ENCODE assay signal across 16 cellular contexts in genomic region chr4:173958445-173958844, GRCh38.
DNase-seq lines count a peak whose midpoint lies in the region; ATAC-seq and TF ChIP-seq lines count a peak whose summit lies in the region.
"Had no signal": no experiment of that assay in that cellular context is flagged by ENCODE, and none has a peak within 500 bp of the region (broad histone marks: within the 10 kb centered on the region; RNA-seq: fewer than 3 reads in every experiment).

No MANE protein-coding gene starts in this region.

- no peak overlapping the region for H2BK120ac ChIP-seq in IMR-90 (ENCODE audit: low read depth, low read length)

- peak; percentile 57 for ATAC-seq in IMR-90 (ENCODE audit: low read depth)
- ATAC-seq in HG03521 (IDR thresholded peaks at IDR 0.05; ENCODE audit: unreplicated experiment), result no peak
- ATAC-seq in HG02981 (IDR thresholded peaks at IDR 0.05; ENCODE audit: unreplicated experiment), result no peak
- ATAC-seq in GM21723 (IDR thresholded peaks at IDR 0.05; ENCODE audit: unreplicated experiment), result no peak
- ATAC-seq: activated T-cell treated with anti-CD3 and anti-CD28 coated beads, Interleukin-2, amount 50 U/mL, for 4 hours; esophagus mucosa; naive thymus-derived CD8-positive, alpha-beta T cell had no signal

- H3K9ac ChIP-seq in IMR-90 (ENCODE audit: low read depth, low read length), result no peak overlapping the region
- H3K9ac ChIP-seq in SK-N-MC (ENCODE audit: insufficient read length), result no peak overlapping the region

- no peaks in the 10 kb centered on the region; the same call in 1 of the 2 replicates for H3K27me3 ChIP-seq in IMR-90 (ENCODE audit: control insufficient read depth, insufficient read depth, low read length)
- H3K27me3 ChIP-seq in effector memory CD4-positive, alpha-beta T cell (replicated peaks; ENCODE audit: control insufficient read depth, insufficient read depth, low read length, poor library complexity, severe bottlenecking), result no peaks in the 10 kb centered on the region
- H3K27me3 ChIP-seq: colonic mucosa had no signal

- H3K4me1 ChIP-seq in IMR-90 (ENCODE audit: control insufficient read depth, insufficient read depth, low read length), result no peaks in the 10 kb centered on the region
- H3K4me1 ChIP-seq in effector memory CD4-positive, alpha-beta T cell (ENCODE audit: control insufficient read depth, insufficient read depth, low read length, poor library complexity, severe bottlenecking), result no peaks in the 10 kb centered on the region
- H3K4me1 ChIP-seq: colonic mucosa had no signal

- H4K5ac ChIP-seq in IMR-90 (ENCODE audit: low read depth, low read length), result no peak overlapping the region

- intact Hi-C loops in IMR-90 (cut with micrococcal nuclease), result no loop called here

- no peak overlapping the region for H2BK15ac ChIP-seq in IMR-90 (ENCODE audit: low read depth, low read length)

- H3K4me3 ChIP-seq in IMR-90 (ENCODE audit: insufficient read depth, low read depth, low read length), result no peak overlapping the region
- peak overlapping the region; percentile 45; the same call in 1 of the 2 replicates for H3K4me3 ChIP-seq in SK-N-MC
- H3K4me3 ChIP-seq in fibroblast of mammary gland (ENCODE audit: control insufficient read depth, low read depth, low read length), result no peak overlapping the region
- H3K4me3 ChIP-seq in effector memory CD4-positive, alpha-beta T cell (ENCODE audit: insufficient read depth, low read depth, low read length, poor library complexity, severe bottlenecking), result no peak overlapping the region
- H3K4me3 ChIP-seq: colonic mucosa had no signal

- H3K36me3 ChIP-seq in IMR-90 (ENCODE audit: control insufficient read depth, insufficient read depth, low read length) (no peaks in the 10 kb centered on the region), SK-N-MC (ENCODE audit: insufficient read depth, low read length) (no peaks in the 10 kb centered on the region)
- no peaks in the 10 kb centered on the region for H3K36me3 ChIP-seq in effector memory CD4-positive, alpha-beta T cell (ENCODE audit: control insufficient read depth, insufficient read depth, low read length)
- H3K36me3 ChIP-seq: colonic mucosa had no signal

- H2BK5ac ChIP-seq in IMR-90 (ENCODE audit: low read depth, low read length, poor library complexity, severe bottlenecking), result no peak overlapping the region

- no peak for TF ChIP-seq CTCF in IMR-90 (conservative IDR thresholded peaks at IDR 0.05; ENCODE audit: low read depth, low read length)
- TF ChIP-seq CTCF in fibroblast of mammary gland (conservative IDR thresholded peaks at IDR 0.05; ENCODE audit: control insufficient read depth, insufficient read depth, low read depth, low read length), result no peak

- POLR2A ChIA-PET in IMR-90 (lab: Charles Lee; ENCODE audit: unreplicated experiment), result no interaction called here

- dilution Hi-C loops in IMR-90 (cut with HindIII; ENCODE audit: low sequenced_read_pairs, unreplicated experiment), result no loop called here

- WGBS in IMR-90 (ENCODE audit: extremely low coverage in 2 of 2, insufficient read length in 1 of 2), 2 experiments, result no CpG with 5 or more reads among the region's 1 CpG

- H3K14ac ChIP-seq in IMR-90 (replicated peaks; ENCODE audit: low read depth, low read length), result no peak overlapping the region

- TF ChIP-seq POLR2A in IMR-90 (IDR thresholded peaks at IDR 0.05; ENCODE audit: low read depth, low read length), result no peak

- H3K23ac ChIP-seq in IMR-90 (ENCODE audit: low read depth, low read length), result no peak overlapping the region

- DNase-seq in A172 (ENCODE audit: low spot score) (peak; percentile 19), IMR-90 (peak; percentile 57), SK-N-MC (ENCODE audit: low read depth, low spot score) (no peak), fibroblast of mammary gland (ENCODE audit: low read depth) (peak; percentile 47)
- no peak for DNase-seq in effector memory CD4-positive, alpha-beta T cell
- DNase-seq: 8988T; activated T-cell treated with anti-CD3 and anti-CD28 coated beads, Interleukin-2, amount 50 U/mL, for 4 hours; colonic mucosa; naive thymus-derived CD8-positive, alpha-beta T cell; NCI-H82; Right ventricle myocardium superior had no signal

- H3K27ac ChIP-seq in IMR-90 (ENCODE audit: insufficient read depth, low read length) (no peak overlapping the region), SK-N-MC (peak overlapping the region; percentile 12; the same call in 1 of the 2 replicates)
- no peak overlapping the region for H3K27ac ChIP-seq in effector memory CD4-positive, alpha-beta T cell (ENCODE audit: insufficient read depth, low read length, poor library complexity, severe bottlenecking)
- H3K27ac ChIP-seq: colonic mucosa, HL-60 had no signal

- no peak overlapping the region for H4K91ac ChIP-seq in IMR-90 (ENCODE audit: insufficient read depth, low read depth, low read length)

- CTCF ChIA-PET in IMR-90 (lab: Yijun Ruan, JAX), result no interaction called here

- H3K9me1 ChIP-seq in IMR-90 (ENCODE audit: insufficient read depth, low read length), result no peaks in the 10 kb centered on the region

- H4K8ac ChIP-seq in IMR-90 (ENCODE audit: low read depth in 2 of 2, low read length in 2 of 2), result no peak overlapping the region

- H3K79me1 ChIP-seq in IMR-90 (ENCODE audit: low read depth in 1 of 2, low read length in 2 of 2), result no peaks in the 10 kb centered on the region

- H4K20me1 ChIP-seq in IMR-90 (ENCODE audit: insufficient read depth, low read length), result no peaks in the 10 kb centered on the region

- no peak overlapping the region for H3K18ac ChIP-seq in IMR-90 (ENCODE audit: low read depth, low read length)

- no peak overlapping the region for H2AK9ac ChIP-seq in IMR-90 (replicated peaks; ENCODE audit: low read depth, low read length, poor library complexity)

- H2AK5ac ChIP-seq in IMR-90 (ENCODE audit: low read depth, low read length), result no peak overlapping the region

- no peak overlapping the region for H3K4me2 ChIP-seq in IMR-90 (ENCODE audit: low read depth, low read length)

- no TSS peak for BruUV-seq in IMR-90 (replicated peaks; lab: Mats Ljungman, UMichigan)

- H2AFZ ChIP-seq in IMR-90 (replicated peaks; ENCODE audit: low read length, poor library complexity), result no peak overlapping the region

- H2BK20ac ChIP-seq in IMR-90 (ENCODE audit: low read depth, low read length), result no peak overlapping the region

- H3K9me3 ChIP-seq in IMR-90 (ENCODE audit: control insufficient read depth, insufficient read depth, low read length), result no peaks in the 10 kb centered on the region
- H3K9me3 ChIP-seq in SK-N-MC (ENCODE audit: low read depth, low read length), result no peaks in the 10 kb centered on the region
- no peaks in the 10 kb centered on the region for H3K9me3 ChIP-seq in effector memory CD4-positive, alpha-beta T cell (ENCODE audit: control insufficient read depth, low read length)
- H3K9me3 ChIP-seq: colonic mucosa had no signal

- H3K4ac ChIP-seq in IMR-90 (ENCODE audit: low read depth, low read length), result no peak overlapping the region

- H3K56ac ChIP-seq in IMR-90 (ENCODE audit: extremely low read depth, insufficient read depth, low read length), result no peak overlapping the region

- in situ Hi-C loops in IMR-90 (cut with MboI; ENCODE audit: low sequenced_read_pairs), result no loop called here

- TF ChIP-seq RAD21 in IMR-90 (IDR thresholded peaks at IDR 0.05; ENCODE audit: low read length), result no peak

TF ChIP-seq in IMR-90, 13 proteins besides CTCF, POLR2A, EP300 and RAD21:
- TF ChIP-seq, protein P1, sequence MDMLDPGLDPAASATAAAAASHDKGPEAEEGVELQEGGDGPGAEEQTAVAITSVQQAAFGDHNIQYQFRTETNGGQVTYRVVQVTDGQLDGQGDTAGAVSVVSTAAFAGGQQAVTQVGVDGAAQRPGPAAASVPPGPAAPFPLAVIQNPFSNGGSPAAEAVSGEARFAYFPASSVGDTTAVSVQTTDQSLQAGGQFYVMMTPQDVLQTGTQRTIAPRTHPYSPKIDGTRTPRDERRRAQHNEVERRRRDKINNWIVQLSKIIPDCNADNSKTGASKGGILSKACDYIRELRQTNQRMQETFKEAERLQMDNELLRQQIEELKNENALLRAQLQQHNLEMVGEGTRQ (IDR thresholded peaks at IDR 0.05; ENCODE audit: low read depth, low read length), result no peak
- TF ChIP-seq CEBPB (IDR thresholded peaks at IDR 0.05; ENCODE audit: low read depth, low read length) (no peak), MXI1 (IDR thresholded peaks at IDR 0.05; ENCODE audit: borderline replicate concordance, low read depth, low read length) (no peak), FOS (IDR thresholded peaks at IDR 0.05; ENCODE audit: low read depth, low read length) (no peak), NFE2L2 (IDR thresholded peaks at IDR 0.05; ENCODE audit: low read depth, low read length) (no peak), MAZ (IDR thresholded peaks at IDR 0.05; ENCODE audit: borderline replicate concordance, low read depth, low read length) (no peak), MAFK (IDR thresholded peaks at IDR 0.05; ENCODE audit: low read depth, low read length) (no peak), RFX5 (IDR thresholded peaks at IDR 0.05; ENCODE audit: low read depth, low read length) (no peak), CHD1 (IDR thresholded peaks at IDR 0.05; ENCODE audit: low read depth, low read length) (no peak), BHLHE40 (IDR thresholded peaks at IDR 0.05; ENCODE audit: low read depth, low read length) (no peak), SMC3 (IDR thresholded peaks at IDR 0.05; ENCODE audit: low read depth, low read length) (no peak), ELK1 (IDR thresholded peaks at IDR 0.05; ENCODE audit: borderline replicate concordance, low read depth, low read length) (no peak), RCOR1 (IDR thresholded peaks at IDR 0.05; ENCODE audit: insufficient replicate concordance, low read length) (no peak)

Comparison
In these comparisons a context has a peak if more than half of its experiments do, and no peak if none do; other contexts are left out.
1. DNase-seq: peak in A172 (single experiment), IMR-90 (single experiment) and fibroblast of mammary gland (single experiment); none in SK-N-MC (single experiment) and effector memory CD4-positive, alpha-beta T cell (0 of 3).